9 cellular contexts compared by ENCODE assay signal in genomic region chr3:141367038-141367730, GRCh38. TPM values are rescaled to one million over a fixed set of nuclear protein-coding genes. Genes with fewer than 3 reads are reported as not detected.
DNase-seq lines count a peak whose midpoint lies in the region; ATAC-seq and TF ChIP-seq lines count a peak whose summit lies in the region.
"Had no signal": no experiment of that assay in that cellular context is flagged by ENCODE, and none has a peak within 500 bp of the region (broad histone marks: within the 10 kb centered on the region; RNA-seq: fewer than 3 reads in every experiment).

No MANE protein-coding gene starts in this region.

- TF ChIP-seq CTCF in AG09309 (IDR thresholded peaks at IDR 0.05; ENCODE audit: control insufficient read depth, insufficient read depth, low read depth, low read length, missing control alignments), result no peak

- H3K27ac ChIP-seq in duodenal mucosa (ENCODE audit: low read depth, low read length), result peak overlapping the region; percentile 10

- ATAC-seq in HG03354 (IDR thresholded peaks at IDR 0.05; ENCODE audit: poor library complexity, severe bottlenecking, unreplicated experiment), result no peak
- ATAC-seq in GM21723 (IDR thresholded peaks at IDR 0.05; ENCODE audit: unreplicated experiment), result no peak
- ATAC-seq in HG02840 (IDR thresholded peaks at IDR 0.05; ENCODE audit: low FRiP score, unreplicated experiment), result no peak

- H3K9me3 ChIP-seq in duodenal mucosa (ENCODE audit: control insufficient read depth in 1 of 2, low read length in 2 of 2), result no peaks in the 10 kb centered on the region

- peak overlapping the region; percentile 5; the same call in 1 of the 2 replicates for H3K4me3 ChIP-seq in AG09309 (ENCODE audit: control insufficient read depth, low read depth, low read length)
- no peak overlapping the region for H3K4me3 ChIP-seq in duodenal mucosa (ENCODE audit: low read depth in 1 of 2, low read length in 2 of 2)

- DNase-seq in AG09309 (ENCODE audit: low read depth) (peak; percentile 100), NCI-H460 (ENCODE audit: extremely low read depth, low read depth) (peak; percentile 95), non-pigmented ciliary epithelial cell (ENCODE audit: low read depth) (peak; percentile 100), DMS 273 (lab: John Stamatoyannopoulos, UW; ENCODE audit: unreplicated experiment) (no peak)
- DNase-seq: Kasumi-1 had no signal

- peaks cover 26 to 36% of the 10 kb centered on the region in 2 donors for H3K4me1 ChIP-seq in duodenal mucosa (ENCODE audit: control insufficient read depth in 1 of 2, insufficient read depth in 2 of 2, low read length in 2 of 2)

- H3K27me3 ChIP-seq in duodenal mucosa (ENCODE audit: control insufficient read depth in 1 of 2, insufficient read depth in 2 of 2, low read length in 2 of 2), result no peaks in the 10 kb centered on the region

- peak overlapping the region; percentile 2 to 39 for H3K9ac ChIP-seq in duodenal mucosa (ENCODE audit: low read depth in 1 of 2, low read length in 2 of 2)

- H3K36me3 ChIP-seq in duodenal mucosa (ENCODE audit: control insufficient read depth in 1 of 2, insufficient read depth in 2 of 2, low read length in 2 of 2), result peaks cover 0 to 3% of the 10 kb centered on the region in 2 donors

RNA-seq across cellular contexts. Expression of gene ZBTB38, which starts 1.1 kb away (rescaled TPM):
- total RNA-seq in NCI-H460 (2014; rRNA removed; shearing (Covaris generic)), result 252 and 300 TPM in 2 replicates
- polyA plus RNA-seq in NCI-H460 (2014; cell fraction: nucleus; rRNA removed), result 35.6 and 64.1 TPM in 2 replicates
